ENCODE assay signal across 1 cellular context in genomic region chr17:42886283-42887176, GRCh38.
TF ChIP-seq lines count a peak whose summit lies in the region.

No MANE protein-coding gene starts in this region.

TF ChIP-seq in HepG2, 621 proteins besides CTCF, POLR2A, EP300 and RAD21 (continued from another document and continues in another):
- TF ChIP-seq KIAA2018 (CRISPR knock-in tag; IDR thresholded peaks at IDR 0.05; ENCODE audit: borderline replicate concordance) (no peak), UBTF (CRISPR knock-in tag; IDR thresholded peaks at IDR 0.05) (peak; percentile 86), HNF1A (IDR thresholded peaks at IDR 0.05; ENCODE audit: low read depth) (0 out of 2 replicates have a peak, but pooled peaks have one; percentile 29), HNF1A (CRISPR knock-in tag; IDR thresholded peaks at IDR 0.05; ENCODE audit: borderline replicate concordance) (peak; percentile 84; the same call in 1 of the 2 replicates), MED1 (CRISPR knock-in tag; IDR thresholded peaks at IDR 0.05) (peak; percentile 98), PRPF4 (IDR thresholded peaks at IDR 0.05; ENCODE audit: low read depth, low read length, poor library complexity, severe bottlenecking) (no peak), ZFP1 (CRISPR knock-in tag; IDR thresholded peaks at IDR 0.05) (peak; percentile 78; the same call in 1 of the 2 replicates), TFDP1 (CRISPR knock-in tag; IDR thresholded peaks at IDR 0.05; ENCODE audit: borderline replicate concordance) (0 out of 2 replicates have a peak, but pooled peaks have one; percentile 17), ZNF251 (CRISPR knock-in tag; IDR thresholded peaks at IDR 0.05) (0 out of 2 replicates have a peak, but pooled peaks have one; percentile 46), ZNF605 (CRISPR knock-in tag; IDR thresholded peaks at IDR 0.05) (peak; percentile 90), YY1 (IDR thresholded peaks at IDR 0.05; ENCODE audit: insufficient read depth, insufficient replicate concordance, low read depth, low read length) (no peak), NBN (conservative IDR thresholded peaks at IDR 0.05) (no peak), ZMAT3 (CRISPR knock-in tag; conservative IDR thresholded peaks at IDR 0.05) (peak; percentile 75; the same call in 1 of the 2 replicates), GFI1 (CRISPR knock-in tag; IDR thresholded peaks at IDR 0.05; ENCODE audit: borderline replicate concordance) (no peak), AHDC1 (CRISPR knock-in tag; IDR thresholded peaks at IDR 0.05; ENCODE audit: borderline replicate concordance) (peak; percentile 68; the same call in 1 of the 2 replicates), ZNF83 (CRISPR knock-in tag; IDR thresholded peaks at IDR 0.05; ENCODE audit: borderline replicate concordance) (no peak), PITX1 (CRISPR knock-in tag; IDR thresholded peaks at IDR 0.05) (peak; percentile 76; the same call in 1 of the 2 replicates), ZNF652 (CRISPR knock-in tag; IDR thresholded peaks at IDR 0.05; ENCODE audit: borderline replicate concordance, low read depth) (no peak; the same call in 1 of the 2 replicates), FOXA3 (CRISPR knock-in tag; IDR thresholded peaks at IDR 0.05) (peak; percentile 79), PBX2 (CRISPR knock-in tag; IDR thresholded peaks at IDR 0.05) (0 out of 2 replicates have a peak, but pooled peaks have one; percentile 41), ARID4A (CRISPR knock-in tag; IDR thresholded peaks at IDR 0.05; ENCODE audit: borderline replicate concordance) (peak; percentile 78; the same call in 1 of the 2 replicates)
